ENCODE assay signal across 17 cellular contexts in the genomic region with DNA sequence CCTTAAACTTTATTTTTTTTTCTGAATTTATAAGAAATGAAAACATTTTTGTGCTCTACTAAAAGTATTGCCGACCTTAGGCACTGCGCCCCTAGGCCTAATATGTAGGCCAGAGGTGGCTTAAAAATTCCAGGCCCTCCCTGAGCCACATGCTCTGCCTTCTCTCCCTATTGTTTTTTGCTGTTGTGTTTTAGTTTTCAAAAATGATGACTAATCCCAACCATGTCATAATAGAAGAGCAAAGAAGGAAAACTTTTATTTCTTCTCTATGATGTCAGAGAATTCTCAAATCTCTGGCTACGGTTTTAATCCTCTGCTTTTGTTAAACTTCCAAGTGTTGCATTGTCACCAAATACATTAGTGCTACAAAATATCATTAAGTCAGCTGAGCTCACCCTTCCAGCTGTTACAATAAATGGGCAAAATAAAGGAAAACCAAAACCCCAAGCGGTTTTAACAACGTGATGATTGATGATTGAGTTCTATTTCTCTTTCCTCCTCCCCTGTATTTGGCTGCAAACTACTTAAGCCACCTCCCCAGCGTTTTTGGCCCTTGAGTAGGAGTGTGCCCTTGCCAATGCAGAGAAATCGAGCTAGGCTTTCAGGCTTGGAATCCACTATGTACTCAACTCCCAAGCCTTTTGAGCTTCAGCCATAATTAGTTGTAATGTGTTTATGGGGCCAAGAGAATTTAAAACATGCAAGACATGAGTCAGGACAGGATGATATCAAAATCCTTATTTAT.
DNase-seq lines count a peak whose midpoint lies in the region; ATAC-seq, FAIRE-seq and TF ChIP-seq lines count a peak whose summit lies in the region.
"Had no signal": no experiment of that assay in that cellular context is flagged by ENCODE, and none has a peak within 500 bp of the region (broad histone marks: within the 10 kb centered on the region; RNA-seq: fewer than 3 reads in every experiment).

No MANE protein-coding gene starts in this region.

- TF ChIP-seq POLR2A in spleen (IDR thresholded peaks at IDR 0.05) = no peak

- no peaks in the 10 kb centered on the region for H3K9me3 Mint-ChIP-seq in astrocyte (ENCODE audit: unreplicated experiment)
- H3K9me3 Mint-ChIP-seq: H9 had no signal

- H3K79me2 ChIP-seq in astrocyte (ENCODE audit: insufficient read depth, low read length) = no peaks in the 10 kb centered on the region

- H3K9me3 ChIP-seq in astrocyte (ENCODE audit: insufficient read depth, low read depth, low read length) = no peaks in the 10 kb centered on the region
- no peaks in the 10 kb centered on the region for H3K9me3 ChIP-seq in spleen

- DNase-seq in AG10803 (ENCODE audit: low read depth) (peak; percentile 9), DMS 273 treated with DMSO at 0.1 percent for 48 hours (lab: John Stamatoyannopoulos, UW) (peak; percentile 66), astrocyte (ENCODE audit: low read depth) (peak; percentile 38), left kidney (ENCODE audit: low read depth, low spot score) (peak; percentile 36), spleen (no peak), COR-L47 (lab: John Stamatoyannopoulos, UW) (no peak)
- DNase-seq in effector CD8-positive, alpha-beta T cell (lab: John Stamatoyannopoulos, UW) = no peak
- DNase-seq: C1 segment of cervical spinal cord; CD8-positive, alpha-beta memory T cell; DMS79 treated with DMSO at 0.1 percent for 48 hours; H9; KG1; NCI-H1436 treated with DMSO at 0.1 percent for 48 hours; NCI-H2029; NCI-H510A had no signal

- FAIRE-seq in astrocyte (lab: Jason Lieb, UNC) = no peak
- FAIRE-seq: D721Med had no signal

- H3K36me3 ChIP-seq in astrocyte (ENCODE audit: insufficient read depth, low read length) (no peaks in the 10 kb centered on the region), spleen (no peaks in the 10 kb centered on the region)

- WGBS in spleen, 5 donors = 47 to 60% (median 51%) methylated on average over 7 of the region's 7 CpGs

- ATAC-seq in GM21576 (IDR thresholded peaks at IDR 0.05; ENCODE audit: unreplicated experiment) = no peak

- intact Hi-C loops in spleen (cut with DNase I; ENCODE audit: low total_unique reads) = no loop called here

- H3K27me3 ChIP-seq in astrocyte (ENCODE audit: insufficient read depth, low read length) (no peaks in the 10 kb centered on the region), spleen (replicated peaks in 1 of 7) (no peaks in the 10 kb centered on the region)

- H3K4me2 ChIP-seq in astrocyte (ENCODE audit: low read length) = no peak overlapping the region

- H2AFZ ChIP-seq in astrocyte (ENCODE audit: low read depth, low read length) = no peak overlapping the region

- peaks cover 6% of the 10 kb centered on the region for H3K27me3 Mint-ChIP-seq in astrocyte (ENCODE audit: low read depth, unreplicated experiment)
- H3K27me3 Mint-ChIP-seq: CD8-positive, alpha-beta memory T cell had no signal

- H3K4me1 ChIP-seq in astrocyte (ENCODE audit: insufficient read depth, low read length) (no peaks in the 10 kb centered on the region), spleen (no peaks in the 10 kb centered on the region)

- H3K27ac Mint-ChIP-seq in astrocyte (ENCODE audit: unreplicated experiment) = no peak overlapping the region
- H3K27ac Mint-ChIP-seq: CD8-positive, alpha-beta memory T cell; H9 had no signal

- H3K27ac ChIP-seq in astrocyte (ENCODE audit: low read depth, low read length) (no peak overlapping the region), spleen (no peak overlapping the region)

- no peak overlapping the region for H3K9ac ChIP-seq in astrocyte (ENCODE audit: low read length)

- TF ChIP-seq CTCF in AG10803 (conservative IDR thresholded peaks at IDR 0.05; ENCODE audit: low read length) = no peak
- no peak for TF ChIP-seq CTCF in astrocyte (IDR thresholded peaks at IDR 0.05; ENCODE audit: insufficient read depth, low read depth, low read length)
- no peak for TF ChIP-seq CTCF in spleen (IDR thresholded peaks at IDR 0.05 in 8 of 11, conservative IDR thresholded peaks at IDR 0.05 in 3 of 11)

- no peaks in the 10 kb centered on the region for H3K4me1 Mint-ChIP-seq in astrocyte (ENCODE audit: low read depth, unreplicated experiment)
- H3K4me1 Mint-ChIP-seq: CD8-positive, alpha-beta memory T cell; H9 had no signal

- H3K4me3 ChIP-seq in AG10803 (ENCODE audit: low read length) (no peak overlapping the region), astrocyte (ENCODE audit: insufficient read depth, low read depth, low read length) (no peak overlapping the region), spleen (no peak overlapping the region)

- H4K20me1 ChIP-seq in astrocyte (ENCODE audit: insufficient read depth, low read length) = no peaks in the 10 kb centered on the region

- H3K4me3 Mint-ChIP-seq in astrocyte (ENCODE audit: unreplicated experiment) = no peak overlapping the region
- H3K4me3 Mint-ChIP-seq: CD8-positive, alpha-beta memory T cell; H9 had no signal

- H3K36me3 Mint-ChIP-seq in astrocyte (ENCODE audit: low read depth, unreplicated experiment) = no peaks in the 10 kb centered on the region
- H3K36me3 Mint-ChIP-seq: CD8-positive, alpha-beta memory T cell had no signal

Comparison
In these comparisons a context has a peak if more than half of its experiments do, and no peak if none do; other contexts are left out.
1. DNase-seq: peak in AG10803 (single experiment), DMS 273 treated with DMSO at 0.1 percent for 48 hours (single experiment), astrocyte (single experiment) and left kidney (single experiment); none in spleen (single experiment), COR-L47 (single experiment) and effector CD8-positive, alpha-beta T cell (single experiment).